In the genomic region with DNA sequence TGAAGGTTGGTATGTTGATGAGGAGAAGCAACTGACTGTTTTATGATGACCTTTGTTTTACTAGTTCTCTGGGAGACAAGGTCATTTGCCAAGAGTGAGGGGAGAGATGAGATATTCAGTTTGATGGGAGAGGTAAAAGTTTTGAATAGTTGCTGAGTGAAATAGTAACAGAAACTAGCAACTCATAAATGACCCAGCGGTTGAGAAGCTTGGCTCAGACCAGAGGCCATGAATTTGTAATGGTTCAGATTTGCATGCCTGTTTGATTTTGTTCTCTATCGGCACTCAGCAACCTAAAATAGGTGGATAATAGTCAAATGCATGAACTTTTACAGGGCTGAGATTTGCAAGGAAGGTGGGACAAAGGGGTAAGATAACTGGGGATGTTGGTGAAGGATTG, we compare ENCODE assay signal across 16 cellular contexts. TPM values are rescaled to one million over a fixed set of nuclear protein-coding genes. Genes with fewer than 3 reads are reported as not detected.
DNase-seq lines count a peak whose midpoint lies in the region; ATAC-seq, FAIRE-seq and TF ChIP-seq lines count a peak whose summit lies in the region.
"Had no signal": no experiment of that assay in that cellular context is flagged by ENCODE, and none has a peak within 500 bp of the region (broad histone marks: within the 10 kb centered on the region; RNA-seq: fewer than 3 reads in every experiment).

No MANE protein-coding gene starts in this region.

- ATAC-seq in GM18867 (IDR thresholded peaks at IDR 0.05; ENCODE audit: unreplicated experiment) (peak; percentile 48), HG03095 (IDR thresholded peaks at IDR 0.05; ENCODE audit: unreplicated experiment) (peak; percentile 54)
- ATAC-seq in stimulated activated effector memory CD8-positive, alpha-beta T cell treated with anti-CD3 and anti-CD28 coated beads, Interleukin-12 subunit alpha, Interleukin-12 subunit beta, amount 100 ng/mL, for 72 hours: peak; percentile 40
- no peak for ATAC-seq in activated CD4-positive, CD25-positive, alpha-beta regulatory T cell treated with anti-CD3 and anti-CD28 coated beads, Interleukin-2, amount 50 U/mL, for 24 hours
- ATAC-seq: HepG2 had no signal

- peaks cover 8% of the 10 kb centered on the region for H3K4me1 Mint-ChIP-seq in stimulated activated effector memory CD8-positive, alpha-beta T cell treated with anti-CD3 and anti-CD28 coated beads, Interleukin-12 subunit alpha, Interleukin-12 subunit beta, amount 100 ng/mL, for 72 hours
- H3K4me1 Mint-ChIP-seq: B cell had no signal

- peak; percentile 23 for FAIRE-seq in GM12891 (lab: Jason Lieb, UNC)
- FAIRE-seq: A204.1, H1, HepG2 had no signal

- no peak overlapping the region for H3K27ac Mint-ChIP-seq in stimulated activated effector memory CD8-positive, alpha-beta T cell treated with anti-CD3 and anti-CD28 coated beads, Interleukin-12 subunit alpha, Interleukin-12 subunit beta, amount 100 ng/mL, for 72 hours
- H3K27ac Mint-ChIP-seq: B cell; CD4-positive, alpha-beta T cell; HFFc6 had no signal

- no peaks in the 10 kb centered on the region for H3K36me3 Mint-ChIP-seq in stimulated activated effector memory CD8-positive, alpha-beta T cell treated with anti-CD3 and anti-CD28 coated beads, Interleukin-12 subunit alpha, Interleukin-12 subunit beta, amount 100 ng/mL, for 72 hours

- H3K4me3 Mint-ChIP-seq in stimulated activated effector memory CD8-positive, alpha-beta T cell treated with anti-CD3 and anti-CD28 coated beads, Interleukin-12 subunit alpha, Interleukin-12 subunit beta, amount 100 ng/mL, for 72 hours: no peak overlapping the region
- H3K4me3 Mint-ChIP-seq: B cell; CD4-positive, alpha-beta T cell; HFFc6 had no signal

- no peaks in the 10 kb centered on the region for H3K9me3 Mint-ChIP-seq in stimulated activated effector memory CD8-positive, alpha-beta T cell treated with anti-CD3 and anti-CD28 coated beads, Interleukin-12 subunit alpha, Interleukin-12 subunit beta, amount 100 ng/mL, for 72 hours
- H3K9me3 Mint-ChIP-seq: CD4-positive, alpha-beta T cell; HFFc6 had no signal

- DNase-seq in GM12891 (ENCODE audit: insufficient read length, low spot score) (no peak), NCI-H2107 (lab: John Stamatoyannopoulos, UW) (no peak), SHP77 treated with DMSO at 0.1 percent for 48 hours (lab: John Stamatoyannopoulos, UW) (no peak)
- no peak for DNase-seq in stimulated activated effector memory CD8-positive, alpha-beta T cell treated with anti-CD3 and anti-CD28 coated beads, Interleukin-12 subunit alpha, Interleukin-12 subunit beta, amount 100 ng/mL, for 72 hours (ENCODE audit: low spot score in 2 of 2)
- DNase-seq: C1 segment of cervical spinal cord; Calu3; CD4-positive, alpha-beta T cell; DMS 273 treated with DMSO at 0.1 percent for 48 hours; HFFc6 had no signal

- TF ChIP-seq POLR2A in GM12891 (IDR thresholded peaks at IDR 0.05; ENCODE audit: low read depth, low read length): no peak

TF ChIP-seq in GM12891, 5 proteins besides CTCF, POLR2A, EP300 and RAD21:
- peak; percentile 47; the same call in 1 of the 2 replicates for TF ChIP-seq POU2F2 (IDR thresholded peaks at IDR 0.05; ENCODE audit: low read depth, low read length)
- no peak for TF ChIP-seq PAX5 (IDR thresholded peaks at IDR 0.05; ENCODE audit: insufficient read depth, low read length, severe bottlenecking)

RNA-seq across cellular contexts. Expression of a gene that starts 6.6 kb away (rescaled TPM):
- polyA plus RNA-seq in GM12891 (2012; ENCODE audit: low read depth, missing spikeins): 0.36 TPM

RNA-seq across cellular contexts. Expression of a gene that starts 13.4 kb away (rescaled TPM):
- 49.1 TPM for polyA plus RNA-seq in GM12891 (2012; ENCODE audit: low read depth, missing spikeins)

RNA-seq across cellular contexts. Expression of a gene that starts 13.9 kb away (rescaled TPM):
- polyA plus RNA-seq in GM12891 (2012; ENCODE audit: low read depth, missing spikeins): 0.63 TPM

Comparison
In these comparisons a context has a peak if more than half of its experiments do, and no peak if none do; other contexts are left out.
1. ATAC-seq: peak in GM18867 (single experiment), HG03095 (single experiment) and stimulated activated effector memory CD8-positive, alpha-beta T cell treated with anti-CD3 and anti-CD28 coated beads, Interleukin-12 subunit alpha, Interleukin-12 subunit beta, amount 100 ng/mL, for 72 hours (single experiment); none in activated CD4-positive, CD25-positive, alpha-beta regulatory T cell treated with anti-CD3 and anti-CD28 coated beads, Interleukin-2, amount 50 U/mL, for 24 hours (0 of 2).